In genomic region chr1:183291802-183292515, GRCh38 we compare ENCODE assay signal across 15 cellular contexts.
DNase-seq lines count a peak whose midpoint lies in the region; ATAC-seq, FAIRE-seq and TF ChIP-seq lines count a peak whose summit lies in the region.
"Had no signal": no experiment of that assay in that cellular context is flagged by ENCODE, and none has a peak within 500 bp of the region (broad histone marks: within the 10 kb centered on the region; RNA-seq: fewer than 3 reads in every experiment).

No MANE protein-coding gene starts in this region.

- H3K79me1 ChIP-seq in H1 (ENCODE audit: low read depth, low read length): no peaks in the 10 kb centered on the region

- no peak overlapping the region for H2BK120ac ChIP-seq in H1 (replicated peaks; ENCODE audit: low read depth, low read length)

- no peak overlapping the region for H3K18ac ChIP-seq in H1 (ENCODE audit: extremely low read depth, low read length)

- no peak overlapping the region; the same call in 1 of the 2 replicates for H2BK20ac ChIP-seq in H1 (ENCODE audit: low read length)

- H4K5ac ChIP-seq in H1 (ENCODE audit: insufficient read length, low read depth, low read length): no peak overlapping the region

- H3K36me3 Mint-ChIP-seq in activated CD4-positive, alpha-beta T cell treated with anti-CD3 and anti-CD28 coated beads, Interleukin-2, amount 10 ng/mL, durations not matched to agents 24 days and 14 days (ENCODE audit: low read depth): no peaks in the 10 kb centered on the region
- H3K36me3 Mint-ChIP-seq: activated CD4-positive, alpha-beta memory T cell treated with anti-CD3 and anti-CD28 coated beads for 36 hours had no signal

- ATAC-seq in HG02870 (IDR thresholded peaks at IDR 0.05; ENCODE audit: unreplicated experiment) (no peak), HG02642 (IDR thresholded peaks at IDR 0.05; ENCODE audit: poor library complexity, unreplicated experiment) (no peak)
- ATAC-seq: stimulated activated naive CD8-positive, alpha-beta T cell treated with anti-CD3 and anti-CD28 coated beads, Interleukin-15, Interleukin-2, amounts not matched to agents 100 U/mL and 50 U/mL, for 24 hours had no signal

- no peak overlapping the region for H2AK5ac ChIP-seq in H1 (ENCODE audit: low read depth, low read length)

- no peaks in the 10 kb centered on the region for H3K9me3 Mint-ChIP-seq in activated CD4-positive, alpha-beta T cell treated with anti-CD3 and anti-CD28 coated beads, Interleukin-2, amount 10 ng/mL, durations not matched to agents 24 days and 14 days
- H3K9me3 Mint-ChIP-seq: activated CD4-positive, alpha-beta memory T cell treated with anti-CD3 and anti-CD28 coated beads for 36 hours; neural crest cell had no signal

- no peak overlapping the region for H3K23ac ChIP-seq in H1 (ENCODE audit: insufficient read length)

- TF ChIP-seq POLR2A in H1 (IDR thresholded peaks at IDR 0.05; ENCODE audit: control extremely low read depth in 1 of 2, low read depth in 2 of 2, low read length in 2 of 2): no peak

- 0 out of 2 replicates have a peak overlapping the region, but pooled peaks have one; percentile 37 for H2BK15ac ChIP-seq in H1 (ENCODE audit: low read length)

- H3K56ac ChIP-seq in H1 (replicated peaks; ENCODE audit: insufficient read length, low read depth, low read length): no peak overlapping the region

- H3K9ac ChIP-seq in HUES64 (ENCODE audit: low read depth, low read length) (no peak overlapping the region), H1 (replicated peaks in 1 of 4; ENCODE audit: extremely low read depth in 1 of 4, low read depth in 3 of 4, low read length in 3 of 4) (no peak overlapping the region)

- H4K91ac ChIP-seq in H1 (replicated peaks; ENCODE audit: insufficient read length, low read length): no peak overlapping the region

- no peak overlapping the region for H4K8ac ChIP-seq in H1 (ENCODE audit: extremely low read depth, insufficient read depth, low read length)

- H3K9me3 ChIP-seq in HUES64 (ENCODE audit: insufficient read depth, low read depth, low read length) (no peaks in the 10 kb centered on the region), H1 (ENCODE audit: insufficient read depth in 2 of 2, low read depth in 1 of 2, low read length in 1 of 2) (no peaks in the 10 kb centered on the region), muscle layer of duodenum (ENCODE audit: control insufficient read depth in 1 of 2, low read length in 2 of 2) (no peaks in the 10 kb centered on the region)

- POLR2A ChIA-PET in H1 (lab: Charles Lee; ENCODE audit: partially characterized antibody): interaction anchor here (1.0 kb wide), 1 partner anchor 10 kb away, joined by 3 read pairs; no protein-coding TSS in a partner anchor

- FAIRE-seq in H1 (lab: Jason Lieb, UNC): no peak
- FAIRE-seq: endometrium had no signal

- no peaks in the 10 kb centered on the region for H4K20me1 ChIP-seq in H1 (replicated peaks in 1 of 2; ENCODE audit: control insufficient read depth in 1 of 2, insufficient read depth in 2 of 2, low read length in 2 of 2)

- no peak overlapping the region for H3K4ac ChIP-seq in H1 (replicated peaks; ENCODE audit: insufficient read length, low read depth, low read length)

- 46% methylated on average over 11 of the region's 11 CpGs for WGBS in HUES64
- WGBS in H1 (ENCODE audit: extremely low coverage in 1 of 2, insufficient coverage in 1 of 2, insufficient read length in 1 of 2, insufficient replicate concordance in 2 of 2, low coverage in 1 of 2, low lambda C conversion rate in 2 of 2, missing lambda C conversion rate in 1 of 2), 2 experiments: 46% methylated on average over 11 of the region's 11 CpGs; no CpG with 5 or more reads in 1 of the 2 experiments

- H3K36me3 ChIP-seq in HUES64 (ENCODE audit: insufficient read depth, low read length) (no peaks in the 10 kb centered on the region), H1 (ENCODE audit: control insufficient read depth in 2 of 4, insufficient read depth in 4 of 4, low read length in 3 of 4) (no peaks in the 10 kb centered on the region), muscle layer of duodenum (ENCODE audit: control insufficient read depth in 1 of 2, insufficient read depth in 2 of 2, low read length in 2 of 2) (no peaks in the 10 kb centered on the region)

- H3K4me3 Mint-ChIP-seq in activated CD4-positive, alpha-beta T cell treated with anti-CD3 and anti-CD28 coated beads, Interleukin-2, amount 10 ng/mL, durations not matched to agents 24 days and 14 days: no peak overlapping the region
- H3K4me3 Mint-ChIP-seq: activated CD4-positive, alpha-beta memory T cell treated with anti-CD3 and anti-CD28 coated beads for 36 hours; activated naive CD4-positive, alpha-beta T cell treated with anti-CD3 and anti-CD28 coated beads for 36 hours; neural crest cell had no signal

- no peak for TF ChIP-seq CTCF in H1 (IDR thresholded peaks at IDR 0.05; ENCODE audit: control extremely low read depth in 1 of 3, insufficient read depth in 1 of 3, low read depth in 1 of 3, low read length in 3 of 3)

- DNase-seq in A172 (ENCODE audit: low spot score) (peak; percentile 82), H1 (ENCODE audit: low read depth in 1 of 2, low spot score in 2 of 2) (peak; percentile 23 to 50), GF-D8 (lab: John Stamatoyannopoulos, UW) (no peak)
- DNase-seq in activated CD4-positive, alpha-beta T cell treated with anti-CD3 and anti-CD28 coated beads, Interleukin-2, amount 10 ng/mL, durations not matched to agents 24 days and 14 days: no peak
- DNase-seq: activated CD4-positive, alpha-beta memory T cell treated with anti-CD3 and anti-CD28 coated beads for 36 hours; activated naive CD4-positive, alpha-beta T cell treated with anti-CD3 and anti-CD28 coated beads for 36 hours; NCI-H1436; stimulated activated naive CD8-positive, alpha-beta T cell treated with anti-CD3 and anti-CD28 coated beads, Interleukin-15, Interleukin-2, amounts not matched to agents 100 U/mL and 50 U/mL, for 24 hours had no signal

- H3K4me1 ChIP-seq in HUES64 (ENCODE audit: insufficient read depth, low read length) (peaks cover 30% of the 10 kb centered on the region), H1 (replicated peaks in 1 of 4; ENCODE audit: control insufficient read depth in 3 of 4, insufficient read depth in 4 of 4, low read length in 3 of 4) (peaks cover 4 to 21% (median 10%) of the 10 kb centered on the region in 4 experiments), muscle layer of duodenum (ENCODE audit: control insufficient read depth in 1 of 2, insufficient read depth in 2 of 2, low read length in 2 of 2) (peaks cover 5 to 13% of the 10 kb centered on the region in 2 donors)

- intact Hi-C loops in activated CD4-positive, alpha-beta T cell treated with anti-CD3 and anti-CD28 coated beads, Interleukin-2, amount 10 ng/mL, durations not matched to agents 24 days and 14 days (cut with micrococcal nuclease): no loop called here

- TF ChIP-seq EP300 in H1 (IDR thresholded peaks at IDR 0.05; ENCODE audit: borderline replicate concordance in 1 of 2, low read depth in 2 of 2, low read length in 2 of 2): no peak; a peak in 1 of 3 replicates

- H3K4me3 ChIP-seq in HUES64 (ENCODE audit: low read length) (no peak overlapping the region), H1 (ENCODE audit: extremely low read depth in 1 of 4, insufficient read depth in 2 of 4, low read depth in 3 of 4, low read length in 4 of 4) (no peak overlapping the region), muscle layer of duodenum (ENCODE audit: low read depth in 1 of 2, low read length in 2 of 2) (no peak overlapping the region)
- H3K4me3 ChIP-seq: SK-N-MC had no signal

- TF ChIP-seq RAD21 in H1 (IDR thresholded peaks at IDR 0.05 in 1 of 2, conservative IDR thresholded peaks at IDR 0.05 in 1 of 2; ENCODE audit: low read depth in 2 of 2, low read length in 2 of 2): 0 out of 4 replicates have a peak, but pooled peaks of 1 of the 2 experiments have one; percentile 11

- CTCF ChIA-PET in H1 (lab: Charles Lee; ENCODE audit: partially characterized antibody): interaction anchor here (2.0 to 10.2 kb wide), 3 partner anchors 10 to 22 kb away, joined by 6 to 90 read pairs (median 35); no protein-coding TSS in a partner anchor

- peaks cover 2% of the 10 kb centered on the region for H3K27me3 Mint-ChIP-seq in activated CD4-positive, alpha-beta T cell treated with anti-CD3 and anti-CD28 coated beads, Interleukin-2, amount 10 ng/mL, durations not matched to agents 24 days and 14 days
- H3K27me3 Mint-ChIP-seq: activated CD4-positive, alpha-beta memory T cell treated with anti-CD3 and anti-CD28 coated beads for 36 hours had no signal

- no peak overlapping the region for H3K27ac Mint-ChIP-seq in activated CD4-positive, alpha-beta T cell treated with anti-CD3 and anti-CD28 coated beads, Interleukin-2, amount 10 ng/mL, durations not matched to agents 24 days and 14 days
- H3K27ac Mint-ChIP-seq: activated CD4-positive, alpha-beta memory T cell treated with anti-CD3 and anti-CD28 coated beads for 36 hours; activated naive CD4-positive, alpha-beta T cell treated with anti-CD3 and anti-CD28 coated beads for 36 hours had no signal

- no peaks in the 10 kb centered on the region for H3K79me2 ChIP-seq in H1 (ENCODE audit: control insufficient read depth in 1 of 2, insufficient read depth in 2 of 2, low read length in 2 of 2)

- H3K27ac ChIP-seq in HUES64 (ENCODE audit: low read depth, low read length): peak overlapping the region; percentile 15; the same call in 1 of the 2 replicates
- no peak overlapping the region for H3K27ac ChIP-seq in H1 (ENCODE audit: low read depth, low read length)
- peak overlapping the region; percentile 40 for H3K27ac ChIP-seq in muscle layer of duodenum (ENCODE audit: low read length)
- H3K27ac ChIP-seq: SK-N-MC had no signal

- no peak overlapping the region for H3K14ac ChIP-seq in H1 (ENCODE audit: insufficient read length)

- no peaks in the 10 kb centered on the region for H3K4me1 Mint-ChIP-seq in activated CD4-positive, alpha-beta T cell treated with anti-CD3 and anti-CD28 coated beads, Interleukin-2, amount 10 ng/mL, durations not matched to agents 24 days and 14 days

- H2AFZ ChIP-seq in H1 (ENCODE audit: low read length): no peak overlapping the region

- no peaks in the 10 kb centered on the region for H3K27me3 ChIP-seq in HUES64 (ENCODE audit: insufficient read depth, low read length)
- no peaks in the 10 kb centered on the region for H3K27me3 ChIP-seq in H1 (replicated peaks in 1 of 4; ENCODE audit: control insufficient read depth in 3 of 4, extremely low read depth in 1 of 4, insufficient read depth in 3 of 4, low read length in 3 of 4)
- H3K27me3 ChIP-seq in muscle layer of duodenum (ENCODE audit: low read depth, low read length): no peaks in the 10 kb centered on the region

- 0 out of 2 replicates have a peak overlapping the region, but pooled peaks have one; percentile 80 for H2BK5ac ChIP-seq in H1 (ENCODE audit: low read depth, low read length)

- H2BK12ac ChIP-seq in H1 (ENCODE audit: low read depth, low read length): peak overlapping the region; percentile 11; the same call in 1 of the 2 replicates

- peak overlapping the region in 1 of 2 experiments; percentile 23; a peak in 1 of 4 replicates for H3K4me2 ChIP-seq in H1 (ENCODE audit: insufficient read depth in 1 of 2, low read depth in 2 of 2, low read length in 2 of 2)

- H3K23me2 ChIP-seq in H1 (ENCODE audit: low read depth, low read length): no peaks in the 10 kb centered on the region

TF ChIP-seq in H1, 55 proteins besides CTCF, POLR2A, EP300 and RAD21:
- TF ChIP-seq KDM4A (IDR thresholded peaks at IDR 0.05; ENCODE audit: low read depth, low read length, severe bottlenecking) (no peak), CREB1 (IDR thresholded peaks at IDR 0.05) (peak; percentile 29; the same call in 1 of the 2 replicates), ASH2L (IDR thresholded peaks at IDR 0.05; ENCODE audit: low read length) (peak; percentile 20)

Comparison
In these comparisons a context has a peak if more than half of its experiments do, and no peak if none do; other contexts are left out.
1. DNase-seq: peak in A172 (single experiment) and H1 (2 of 2); none in GF-D8 (single experiment) and activated CD4-positive, alpha-beta T cell treated with anti-CD3 and anti-CD28 coated beads, Interleukin-2, amount 10 ng/mL, durations not matched to agents 24 days and 14 days (single experiment).